Comparison of ENCODE assay signal across 1 cellular context in genomic region chr7:27739914-27740448, GRCh38.
A peak's percentile ranks its signal among the peaks of the same experiment; 100 is the strongest.
TF ChIP-seq lines count a peak whose summit lies in the region.

Gene TAX1BP1, plus strand, starts transcription at chr7:27740162. Its CDS starts 8,363 bp downstream, at chr7:27748525.

TF ChIP-seq in HepG2, 621 proteins besides CTCF, POLR2A, EP300 and RAD21 (continued from another document and continues in another):
- TF ChIP-seq REST (IDR thresholded peaks at IDR 0.05; ENCODE audit: borderline replicate concordance in 1 of 2, low read depth in 1 of 2, low read length in 2 of 2) (no peak; a peak in 1 of 4 replicates), ZNF557 (CRISPR knock-in tag; IDR thresholded peaks at IDR 0.05) (peak; percentile 78; the same call in 1 of the 2 replicates), KDM6A (CRISPR knock-in tag; IDR thresholded peaks at IDR 0.05; ENCODE audit: low read depth) (no peak), LCORL (IDR thresholded peaks at IDR 0.05) (no peak), LCORL (CRISPR knock-in tag; IDR thresholded peaks at IDR 0.05) (no peak; the same call in 1 of the 2 replicates), GMEB1 (CRISPR knock-in tag; IDR thresholded peaks at IDR 0.05; ENCODE audit: borderline replicate concordance) (no peak; the same call in 1 of the 2 replicates), NCOA2 (CRISPR knock-in tag; IDR thresholded peaks at IDR 0.05) (no peak), TEAD2 (CRISPR knock-in tag; IDR thresholded peaks at IDR 0.05) (peak; percentile 79; the same call in 1 of the 2 replicates), MXD3 (CRISPR knock-in tag; IDR thresholded peaks at IDR 0.05) (no peak), TBL1XR1 (IDR thresholded peaks at IDR 0.05; ENCODE audit: borderline replicate concordance, low read length, partially characterized antibody) (no peak), MAZ (IDR thresholded peaks at IDR 0.05; ENCODE audit: borderline replicate concordance, low read depth, low read length) (no peak; the same call in 1 of the 2 replicates), MAZ (CRISPR knock-in tag; IDR thresholded peaks at IDR 0.05; ENCODE audit: low read depth) (peak; percentile 88), STAT5B (CRISPR knock-in tag; IDR thresholded peaks at IDR 0.05) (no peak), SP5 (CRISPR knock-in tag; IDR thresholded peaks at IDR 0.05; ENCODE audit: borderline replicate concordance, low read depth) (peak; percentile 84), SIX4 (CRISPR knock-in tag; IDR thresholded peaks at IDR 0.05) (0 out of 2 replicates have a peak, but pooled peaks have one; percentile 26), RARA (CRISPR knock-in tag; IDR thresholded peaks at IDR 0.05) (peak; percentile 37; the same call in 1 of the 2 replicates), BCLAF1 (IDR thresholded peaks at IDR 0.05) (no peak), ZNF782 (CRISPR knock-in tag; IDR thresholded peaks at IDR 0.05; ENCODE audit: borderline replicate concordance) (no peak; the same call in 1 of the 2 replicates), JARID2 (CRISPR knock-in tag; IDR thresholded peaks at IDR 0.05; ENCODE audit: insufficient replicate concordance) (no peak), GLI4 (CRISPR knock-in tag; IDR thresholded peaks at IDR 0.05; ENCODE audit: borderline replicate concordance) (no peak), KLF11 (CRISPR knock-in tag; IDR thresholded peaks at IDR 0.05) (no peak), FOXA1 (IDR thresholded peaks at IDR 0.05) (no peak), FOXA1 (CRISPR knock-in tag; IDR thresholded peaks at IDR 0.05) (no peak), ZFX (CRISPR knock-in tag; IDR thresholded peaks at IDR 0.05; ENCODE audit: low read depth) (peak; percentile 88), ATF2 (CRISPR knock-in tag; IDR thresholded peaks at IDR 0.05) (no peak), ZNF605 (CRISPR knock-in tag; IDR thresholded peaks at IDR 0.05) (peak; percentile 41; the same call in 1 of the 2 replicates), SMARCC2 (IDR thresholded peaks at IDR 0.05) (no peak), NCOA1 (CRISPR knock-in tag; IDR thresholded peaks at IDR 0.05) (no peak), ZNF431 (CRISPR knock-in tag; IDR thresholded peaks at IDR 0.05; ENCODE audit: borderline replicate concordance, low read depth) (no peak), ZEB1 (IDR thresholded peaks at IDR 0.05; ENCODE audit: insufficient replicate concordance, low read depth) (no peak), PRDM4 (CRISPR knock-in tag; IDR thresholded peaks at IDR 0.05; ENCODE audit: borderline replicate concordance) (no peak), AKAP8 (CRISPR knock-in tag; IDR thresholded peaks at IDR 0.05) (no peak), TOE1 (CRISPR knock-in tag; IDR thresholded peaks at IDR 0.05) (no peak), ZNF570 (CRISPR knock-in tag; IDR thresholded peaks at IDR 0.05; ENCODE audit: borderline replicate concordance) (no peak), ZNF251 (CRISPR knock-in tag; IDR thresholded peaks at IDR 0.05) (no peak), ZNF644 (CRISPR knock-in tag; IDR thresholded peaks at IDR 0.05; ENCODE audit: low read depth) (no peak), ZNF280B (CRISPR knock-in tag; IDR thresholded peaks at IDR 0.05; ENCODE audit: borderline replicate concordance) (no peak), ZNF784 (CRISPR knock-in tag; IDR thresholded peaks at IDR 0.05; ENCODE audit: borderline replicate concordance) (no peak), ZNF687 (CRISPR knock-in tag; IDR thresholded peaks at IDR 0.05) (no peak; the same call in 1 of the 2 replicates), ZNF432 (CRISPR knock-in tag; IDR thresholded peaks at IDR 0.05; ENCODE audit: borderline replicate concordance) (no peak), ZKSCAN1 (IDR thresholded peaks at IDR 0.05; ENCODE audit: low read length) (no peak; the same call in 1 of the 2 replicates), IRF9 (CRISPR knock-in tag; IDR thresholded peaks at IDR 0.05; ENCODE audit: borderline replicate concordance) (no peak), ZNF530 (CRISPR knock-in tag; IDR thresholded peaks at IDR 0.05; ENCODE audit: low read depth) (no peak)
